27 cellular contexts compared by ENCODE assay signal in the genomic region with DNA sequence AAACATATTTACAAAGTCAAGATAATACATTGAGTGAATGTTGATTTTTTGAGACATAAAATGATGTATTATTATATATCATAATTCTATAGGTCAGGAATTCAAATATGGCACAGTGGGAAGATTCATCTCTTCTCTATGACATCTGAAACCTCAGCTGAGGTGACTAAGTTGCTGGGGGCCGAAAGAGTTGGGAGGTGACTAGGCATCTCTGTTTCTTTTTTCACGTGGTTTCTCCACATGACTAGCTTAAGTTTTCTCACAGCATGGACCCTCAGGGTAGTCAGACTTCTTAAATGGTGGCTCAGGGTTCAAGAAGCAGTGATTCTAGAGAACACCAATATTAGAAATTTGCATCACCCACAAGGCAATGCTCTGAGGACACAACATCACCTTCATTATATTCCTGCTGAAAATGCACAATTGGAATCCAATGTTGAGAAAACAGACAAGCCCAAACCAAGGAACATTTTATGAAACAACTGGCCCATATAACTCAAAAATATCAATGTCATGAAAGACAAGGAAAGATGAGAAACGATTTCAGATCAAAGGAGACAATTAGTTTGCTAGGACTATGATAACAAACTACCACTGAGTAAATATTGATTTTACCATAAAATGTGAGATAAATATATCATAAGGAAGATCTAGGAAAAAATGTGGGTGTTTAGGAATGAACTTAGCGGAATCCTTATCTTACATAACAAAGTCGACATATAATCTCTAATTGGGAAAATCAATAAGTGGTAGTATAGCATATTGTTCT.
DNase-seq lines count a peak whose midpoint lies in the region; ATAC-seq, FAIRE-seq and TF ChIP-seq lines count a peak whose summit lies in the region.
"Had no signal": no experiment of that assay in that cellular context is flagged by ENCODE, and none has a peak within 500 bp of the region (broad histone marks: within the 10 kb centered on the region; RNA-seq: fewer than 3 reads in every experiment).

No MANE protein-coding gene starts in this region.

- POLR2A ChIA-PET in HEK293 (lab: Yijun Ruan, JAX): no interaction called here

- H3K27ac ChIP-seq in HEK293 (ENCODE audit: extremely low read depth, low read depth, low read length): no peak overlapping the region
- H3K27ac ChIP-seq in foreskin keratinocyte: peak overlapping the region; percentile 57
- H3K27ac ChIP-seq: BLaER1, SJCRH30 had no signal

- no peaks in the 10 kb centered on the region for H3K27me3 ChIP-seq in foreskin keratinocyte
- H3K27me3 ChIP-seq: BLaER1, SJCRH30 had no signal

- H3K4me1 ChIP-seq in HEK293 (ENCODE audit: control insufficient read depth, insufficient read depth, low read length) (no peaks in the 10 kb centered on the region), foreskin keratinocyte (peaks cover 14% of the 10 kb centered on the region)
- H3K4me1 ChIP-seq: BLaER1, SJCRH30 had no signal

- CTCF ChIA-PET in HEK293 (lab: Yijun Ruan, JAX): interaction anchor here (0.8 kb wide), 1 partner anchor 17 kb away, joined by 3 read pairs; no protein-coding TSS in a partner anchor

- no peak overlapping the region for H3K4me3 ChIP-seq in HEK293 (ENCODE audit: low read depth, low read length)
- H3K4me3 ChIP-seq: BLaER1, SJCRH30 had no signal

- TF ChIP-seq CTCF in HEK293 (tag by site-specific recombination; IDR thresholded peaks at IDR 0.05): no peak
- no peak for TF ChIP-seq CTCF in foreskin keratinocyte (conservative IDR thresholded peaks at IDR 0.05)

- no peak for FAIRE-seq in RCC 7860 (lab: Jason Lieb, UNC)
- FAIRE-seq: A204.1, GM18507, H1, HTR-8/SVneo had no signal

- DNase-seq in EL (peak; percentile 25), RCC 7860 (ENCODE audit: low spot score) (peak; percentile 32), foreskin keratinocyte (peak in 1 of 2 donors; percentile 57), DMS 273 treated with DMSO at 0.1 percent for 48 hours (lab: John Stamatoyannopoulos, UW) (no peak), SHP77 treated with DMSO at 0.1 percent for 48 hours (lab: John Stamatoyannopoulos, UW) (no peak), NCI-H1105 treated with DMSO at 0.1 percent for 48 hours (lab: John Stamatoyannopoulos, UW) (no peak)
- DNase-seq: CD4-positive, alpha-beta T cell; DMS79 treated with DMSO at 0.1 percent for 48 hours; HCEC 1CT; KG1; MM.1S; NCI-H1417; NCI-H1694; NCI-H2029 treated with DMSO at 0.1 percent for 48 hours; NCI-H2227 treated with DMSO at 0.1 percent for 48 hours; NCI-H526 treated with DMSO at 0.1 percent for 48 hours; SJCRH30; T-helper 17 cell had no signal

- peak; percentile 78 for ATAC-seq in foreskin keratinocyte
- no peak for ATAC-seq in HG02885 (IDR thresholded peaks at IDR 0.05; ENCODE audit: poor library complexity, unreplicated experiment)
- ATAC-seq: Panc1, SK-N-SH treated with all-trans-retinoic acid at 6 μM for 48 hours, T-helper 17 cell had no signal

- H3K9me3 ChIP-seq in HEK293 (ENCODE audit: control insufficient read depth, insufficient read depth, low read depth, low read length): no peaks in the 10 kb centered on the region
- H3K9me3 ChIP-seq: BLaER1, SJCRH30 had no signal

- H3K36me3 ChIP-seq in HEK293 (ENCODE audit: control insufficient read depth in 2 of 2, insufficient read depth in 1 of 2, low read length in 2 of 2): no peaks in the 10 kb centered on the region
- H3K36me3 ChIP-seq: BLaER1, SJCRH30 had no signal

TF ChIP-seq in HEK293, 187 proteins besides CTCF, POLR2A, EP300 and RAD21:
- TF ChIP-seq ZNF174 (tag by site-specific recombination; IDR thresholded peaks at IDR 0.05) (no peak), ZNF621 (tag by site-specific recombination; IDR thresholded peaks at IDR 0.05) (no peak), ZNF324 (tag by site-specific recombination; IDR thresholded peaks at IDR 0.05) (no peak), TCF7L2 (IDR thresholded peaks at IDR 0.05; ENCODE audit: borderline replicate concordance, low read depth, low read length) (peak; percentile 50; the same call in 1 of the 2 replicates)
- TF ChIP-seq, protein P1, sequence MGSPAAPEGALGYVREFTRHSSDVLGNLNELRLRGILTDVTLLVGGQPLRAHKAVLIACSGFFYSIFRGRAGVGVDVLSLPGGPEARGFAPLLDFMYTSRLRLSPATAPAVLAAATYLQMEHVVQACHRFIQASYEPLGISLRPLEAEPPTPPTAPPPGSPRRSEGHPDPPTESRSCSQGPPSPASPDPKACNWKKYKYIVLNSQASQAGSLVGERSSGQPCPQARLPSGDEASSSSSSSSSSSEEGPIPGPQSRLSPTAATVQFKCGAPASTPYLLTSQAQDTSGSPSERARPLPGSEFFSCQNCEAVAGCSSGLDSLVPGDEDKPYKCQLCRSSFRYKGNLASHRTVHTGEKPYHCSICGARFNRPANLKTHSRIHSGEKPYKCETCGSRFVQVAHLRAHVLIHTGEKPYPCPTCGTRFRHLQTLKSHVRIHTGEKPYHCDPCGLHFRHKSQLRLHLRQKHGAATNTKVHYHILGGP (tag by site-specific recombination; IDR thresholded peaks at IDR 0.05): peak; percentile 62; the same call in 1 of the 2 replicates

Comparison
In these comparisons a context has a peak if more than half of its experiments do, and no peak if none do; other contexts are left out.
1. DNase-seq: peak in EL (single experiment) and RCC 7860 (single experiment); none in DMS 273 treated with DMSO at 0.1 percent for 48 hours (single experiment), SHP77 treated with DMSO at 0.1 percent for 48 hours (single experiment) and NCI-H1105 treated with DMSO at 0.1 percent for 48 hours (single experiment).